21 cellular contexts compared by ENCODE assay signal in genomic region chr3:100912571-100912970, GRCh38.
DNase-seq lines count a peak whose midpoint lies in the region; ATAC-seq and TF ChIP-seq lines count a peak whose summit lies in the region.
"Had no signal": no experiment of that assay in that cellular context is flagged by ENCODE, and none has a peak within 500 bp of the region (broad histone marks: within the 10 kb centered on the region; RNA-seq: fewer than 3 reads in every experiment).

No MANE protein-coding gene starts in this region.

- DNase-seq in GM12865 (ENCODE audit: low read depth) (peak; percentile 22), GM23338 (ENCODE audit: low spot score) (no peak), PC-3 (no peak), islet precursor cell (no peak), gastrocnemius medialis (no peak)
- DNase-seq: 8988T; CD4-positive, CD25-positive, alpha-beta regulatory T cell; CD8-positive, alpha-beta memory T cell; COR-L47; DMS 273 treated with DMSO at 0.1 percent for 48 hours; DMS53; DND-41; EL; IMR-90 had no signal

- H3F3A ChIP-seq in GM23338 (replicated peaks; ENCODE audit: low read depth): no peaks in the 10 kb centered on the region
- no peaks in the 10 kb centered on the region for H3F3A ChIP-seq in PC-3 (ENCODE audit: low read length, unreplicated experiment)

- peaks cover 10% of the 10 kb centered on the region for H3K4me1 Mint-ChIP-seq in GM23338
- H3K4me1 Mint-ChIP-seq: B cell; CD4-positive, CD25-positive, alpha-beta regulatory T cell; CD8-positive, alpha-beta memory T cell had no signal

- H3K4me2 ChIP-seq in GM23338 (0 out of 2 replicates have a peak overlapping the region, but pooled peaks have one; percentile 44), PC-3 (ENCODE audit: low read length) (peak overlapping the region; percentile 72), skeletal muscle satellite cell (ENCODE audit: low read length) (peak overlapping the region; percentile 10)
- H3K4me2 ChIP-seq: BLaER1 treated with 17β-estradiol and CSF1 and Interleukin-3, amounts not matched to agents 10 nM and 100 nM had no signal

- H3K27me3 ChIP-seq in GM23338 (ENCODE audit: insufficient read depth) (no peaks in the 10 kb centered on the region), PC-3 (ENCODE audit: low read length) (no peaks in the 10 kb centered on the region), skeletal muscle satellite cell (ENCODE audit: control insufficient read depth, insufficient read depth, low read length) (no peaks in the 10 kb centered on the region), gastrocnemius medialis (no peaks in the 10 kb centered on the region)
- H3K27me3 ChIP-seq: BLaER1 treated with 17β-estradiol and CSF1 and Interleukin-3, amounts not matched to agents 10 nM and 100 nM had no signal

- in situ Hi-C loops in gastrocnemius medialis (cut with MboI; ENCODE audit: low sequenced_read_pairs in 4 of 4): no loop called here

- BruUV-seq in PC-3 (replicated peaks; lab: Mats Ljungman, UMichigan): TSS peak; percentile 65

- TF ChIP-seq CTCF in GM12865 (IDR thresholded peaks at IDR 0.05; ENCODE audit: insufficient read depth, low read depth, low read length, missing control alignments): no peak
- TF ChIP-seq CTCF in GM23338 (conservative IDR thresholded peaks at IDR 0.05; ENCODE audit: low read depth in 2 of 2): no peak
- no peak for TF ChIP-seq CTCF in PC-3 (conservative IDR thresholded peaks at IDR 0.05; ENCODE audit: low read depth, low read length)
- no peak for TF ChIP-seq CTCF in gastrocnemius medialis (IDR thresholded peaks at IDR 0.05 in 4 of 5, conservative IDR thresholded peaks at IDR 0.05 in 1 of 5)

- no peak overlapping the region for H3K27ac Mint-ChIP-seq in GM23338
- H3K27ac Mint-ChIP-seq: B cell; CD4-positive, CD25-positive, alpha-beta regulatory T cell; CD8-positive, alpha-beta memory T cell had no signal

- H4K20me1 ChIP-seq in GM23338 (replicated peaks; ENCODE audit: insufficient read depth): no peaks in the 10 kb centered on the region
- no peaks in the 10 kb centered on the region for H4K20me1 ChIP-seq in PC-3 (ENCODE audit: low read length)
- H4K20me1 ChIP-seq: BLaER1 treated with 17β-estradiol and CSF1 and Interleukin-3, amounts not matched to agents 10 nM and 100 nM had no signal

- no peak for TF ChIP-seq POLR2A in gastrocnemius medialis (IDR thresholded peaks at IDR 0.05)

- H3K27ac ChIP-seq in GM23338 (ENCODE audit: low read depth) (no peak overlapping the region), PC-3 (ENCODE audit: low read length) (peak overlapping the region; percentile 81), gastrocnemius medialis (no peak overlapping the region)
- H3K27ac ChIP-seq: BLaER1 treated with 17β-estradiol and CSF1 and Interleukin-3, amounts not matched to agents 10 nM and 100 nM had no signal

- H3K9me3 Mint-ChIP-seq in GM23338: no peaks in the 10 kb centered on the region

- no peaks in the 10 kb centered on the region for H3K36me3 ChIP-seq in GM23338 (ENCODE audit: insufficient read depth)
- H3K36me3 ChIP-seq in PC-3 (ENCODE audit: low read depth, low read length): no peaks in the 10 kb centered on the region
- no peaks in the 10 kb centered on the region for H3K36me3 ChIP-seq in skeletal muscle satellite cell (ENCODE audit: insufficient read depth, low read length)
- H3K36me3 ChIP-seq in gastrocnemius medialis: no peaks in the 10 kb centered on the region
- H3K36me3 ChIP-seq: BLaER1 treated with 17β-estradiol and CSF1 and Interleukin-3, amounts not matched to agents 10 nM and 100 nM; HAP-1 had no signal

- H3K9me2 ChIP-seq in GM23338 (ENCODE audit: insufficient read depth) (peaks cover 8% of the 10 kb centered on the region), PC-3 (replicated peaks; ENCODE audit: low read length) (no peaks in the 10 kb centered on the region)

- intact Hi-C loops in PC-3 (cut with micrococcal nuclease) (no loop called here), gastrocnemius medialis (cut with DNase I; ENCODE audit: low total_unique reads) (no loop called here)

- ATAC-seq in GM23338 (peak; percentile 32; the same call in 1 of the 3 replicates), PC-3 (peak; percentile 39; the same call in 1 of the 2 replicates), GM18861 (IDR thresholded peaks at IDR 0.05; ENCODE audit: unreplicated experiment) (no peak), gastrocnemius medialis (no peak), HG03378 (IDR thresholded peaks at IDR 0.05; ENCODE audit: unreplicated experiment) (no peak)
- ATAC-seq: K562 had no signal

- no peaks in the 10 kb centered on the region for H3K79me2 ChIP-seq in GM23338 (replicated peaks; ENCODE audit: insufficient read depth)
- no peaks in the 10 kb centered on the region for H3K79me2 ChIP-seq in PC-3 (ENCODE audit: low read length)

- H3K36me3 Mint-ChIP-seq in GM23338 (ENCODE audit: low read depth): no peaks in the 10 kb centered on the region
- H3K36me3 Mint-ChIP-seq: CD4-positive, CD25-positive, alpha-beta regulatory T cell; CD8-positive, alpha-beta memory T cell had no signal

- H2AFZ ChIP-seq in GM23338 (peak overlapping the region; percentile 66; the same call in 1 of the 2 replicates), PC-3 (ENCODE audit: low read length) (peak overlapping the region; percentile 33; the same call in 1 of the 2 replicates)

- H3K4me1 ChIP-seq in GM23338 (ENCODE audit: insufficient read depth) (peaks cover 13% of the 10 kb centered on the region), PC-3 (ENCODE audit: insufficient read depth, low read length) (peaks cover 18% of the 10 kb centered on the region), skeletal muscle satellite cell (ENCODE audit: control insufficient read depth, insufficient read depth, low read length) (peaks cover 19% of the 10 kb centered on the region), gastrocnemius medialis (no peaks in the 10 kb centered on the region)
- H3K4me1 ChIP-seq: HAP-1 had no signal

- POLR2A ChIA-PET in PC-3 (lab: Charles Lee; ENCODE audit: unreplicated experiment): no interaction called here

- H3K9ac ChIP-seq in PC-3 (ENCODE audit: low read length) (peak overlapping the region; percentile 36; the same call in 1 of the 2 replicates), skeletal muscle satellite cell (ENCODE audit: low read depth, low read length) (no peak overlapping the region)
- H3K9ac ChIP-seq: BLaER1 treated with 17β-estradiol and CSF1 and Interleukin-3, amounts not matched to agents 10 nM and 100 nM had no signal

- H3K9me3 ChIP-seq in PC-3 (ENCODE audit: low read length) (no peaks in the 10 kb centered on the region), skeletal muscle satellite cell (replicated peaks; ENCODE audit: low read length) (no peaks in the 10 kb centered on the region), gastrocnemius medialis (no peaks in the 10 kb centered on the region)
- H3K9me3 ChIP-seq: BLaER1 treated with 17β-estradiol and CSF1 and Interleukin-3, amounts not matched to agents 10 nM and 100 nM; HAP-1 had no signal

- H3K4me3 ChIP-seq in GM12865 (ENCODE audit: low read depth, low read length): no peak overlapping the region
- no peak overlapping the region for H3K4me3 ChIP-seq in GM23338
- H3K4me3 ChIP-seq in PC-3 (ENCODE audit: low read length): 0 out of 2 replicates have a peak overlapping the region, but pooled peaks have one; percentile 11
- H3K4me3 ChIP-seq in skeletal muscle satellite cell (ENCODE audit: low read length): no peak overlapping the region
- no peak overlapping the region for H3K4me3 ChIP-seq in gastrocnemius medialis
- H3K4me3 ChIP-seq: BLaER1 treated with 17β-estradiol and CSF1 and Interleukin-3, amounts not matched to agents 10 nM and 100 nM; HAP-1; K562 had no signal

- no peak overlapping the region for H3K4me3 Mint-ChIP-seq in GM23338
- H3K4me3 Mint-ChIP-seq: B cell; CD4-positive, CD25-positive, alpha-beta regulatory T cell; CD8-positive, alpha-beta memory T cell had no signal

- H3K27me3 Mint-ChIP-seq in GM23338 (ENCODE audit: insufficient read depth, low read depth, poor library complexity): peaks cover 4% of the 10 kb centered on the region

- CTCF ChIA-PET in PC-3 (lab: Charles Lee): no interaction called here

TF ChIP-seq in GM23338, 12 proteins besides CTCF, POLR2A, EP300 and RAD21 (continues in another document):
- TF ChIP-seq, protein P1, sequence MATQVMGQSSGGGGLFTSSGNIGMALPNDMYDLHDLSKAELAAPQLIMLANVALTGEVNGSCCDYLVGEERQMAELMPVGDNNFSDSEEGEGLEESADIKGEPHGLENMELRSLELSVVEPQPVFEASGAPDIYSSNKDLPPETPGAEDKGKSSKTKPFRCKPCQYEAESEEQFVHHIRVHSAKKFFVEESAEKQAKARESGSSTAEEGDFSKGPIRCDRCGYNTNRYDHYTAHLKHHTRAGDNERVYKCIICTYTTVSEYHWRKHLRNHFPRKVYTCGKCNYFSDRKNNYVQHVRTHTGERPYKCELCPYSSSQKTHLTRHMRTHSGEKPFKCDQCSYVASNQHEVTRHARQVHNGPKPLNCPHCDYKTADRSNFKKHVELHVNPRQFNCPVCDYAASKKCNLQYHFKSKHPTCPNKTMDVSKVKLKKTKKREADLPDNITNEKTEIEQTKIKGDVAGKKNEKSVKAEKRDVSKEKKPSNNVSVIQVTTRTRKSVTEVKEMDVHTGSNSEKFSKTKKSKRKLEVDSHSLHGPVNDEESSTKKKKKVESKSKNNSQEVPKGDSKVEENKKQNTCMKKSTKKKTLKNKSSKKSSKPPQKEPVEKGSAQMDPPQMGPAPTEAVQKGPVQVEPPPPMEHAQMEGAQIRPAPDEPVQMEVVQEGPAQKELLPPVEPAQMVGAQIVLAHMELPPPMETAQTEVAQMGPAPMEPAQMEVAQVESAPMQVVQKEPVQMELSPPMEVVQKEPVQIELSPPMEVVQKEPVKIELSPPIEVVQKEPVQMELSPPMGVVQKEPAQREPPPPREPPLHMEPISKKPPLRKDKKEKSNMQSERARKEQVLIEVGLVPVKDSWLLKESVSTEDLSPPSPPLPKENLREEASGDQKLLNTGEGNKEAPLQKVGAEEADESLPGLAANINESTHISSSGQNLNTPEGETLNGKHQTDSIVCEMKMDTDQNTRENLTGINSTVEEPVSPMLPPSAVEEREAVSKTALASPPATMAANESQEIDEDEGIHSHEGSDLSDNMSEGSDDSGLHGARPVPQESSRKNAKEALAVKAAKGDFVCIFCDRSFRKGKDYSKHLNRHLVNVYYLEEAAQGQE (IDR thresholded peaks at IDR 0.05; ENCODE audit: unreplicated experiment): no peak
- no peak for TF ChIP-seq ZNF114 (CRISPR knock-in tag; IDR thresholded peaks at IDR 0.05)

Comparison
In these comparisons a context has a peak if more than half of its experiments do, and no peak if none do; other contexts are left out.
1. ATAC-seq: peak in GM23338 (single experiment) and PC-3 (single experiment); none in GM18861 (single experiment), gastrocnemius medialis (0 of 2) and HG03378 (single experiment).
2. H3K4me2 ChIP-seq: peak in every context shown above with its lines; median percentile 72 in PC-3; 44 in GM23338; 10 in skeletal muscle satellite cell.